Comparison of ENCODE assay signal across 25 cellular contexts in genomic region chr2:260507-261161, GRCh38. TPM values are rescaled to one million over a fixed set of nuclear protein-coding genes. Genes with fewer than 3 reads are reported as not detected.
DNase-seq lines count a peak whose midpoint lies in the region; ATAC-seq and TF ChIP-seq lines count a peak whose summit lies in the region.
"Had no signal": no experiment of that assay in that cellular context is flagged by ENCODE, and none has a peak within 500 bp of the region (broad histone marks: within the 10 kb centered on the region; RNA-seq: fewer than 3 reads in every experiment).

No MANE protein-coding gene starts in this region.

- H3K27ac ChIP-seq in endodermal cell (ENCODE audit: low read depth, low read length) (no peak overlapping the region), liver (ENCODE audit: low read depth in 1 of 2, low read length in 2 of 2) (peak overlapping the region; percentile 64 to 68), psoas muscle (no peak overlapping the region)
- H3K27ac ChIP-seq: A549, heart left ventricle, vagina had no signal

- CTCF ChIA-PET in activated CD4-positive, alpha-beta T cell treated with anti-CD3 and anti-CD28 coated beads, Interleukin-2, amount 10 ng/mL, durations not matched to agents 7 days and 5 days (lab: Charles Lee) = interaction anchor here (1.2 kb wide), 1 partner anchor 11 kb away, joined by 3 read pairs; no protein-coding TSS in a partner anchor

- H3K36me3 ChIP-seq in endodermal cell (ENCODE audit: control insufficient read depth, insufficient read depth, low read length) = no peaks in the 10 kb centered on the region
- no peaks in the 10 kb centered on the region for H3K36me3 ChIP-seq in liver (ENCODE audit: control insufficient read depth in 4 of 4, insufficient read depth in 3 of 4, low read depth in 1 of 4, low read length in 3 of 4)
- H3K36me3 ChIP-seq in psoas muscle (ENCODE audit: insufficient read depth in 1 of 2, low read depth in 1 of 2) = no peaks in the 10 kb centered on the region
- H3K36me3 ChIP-seq: heart left ventricle had no signal

- H3K27me3 ChIP-seq in endodermal cell (ENCODE audit: control insufficient read depth, insufficient read depth, low read length, poor library complexity, severe bottlenecking) = no peaks in the 10 kb centered on the region
- H3K27me3 ChIP-seq in liver (ENCODE audit: control insufficient read depth in 4 of 4, insufficient read depth in 4 of 4, low read length in 3 of 4) = no peaks in the 10 kb centered on the region
- H3K27me3 ChIP-seq in psoas muscle (ENCODE audit: insufficient read depth in 3 of 3, low read length in 2 of 3) = no peaks in the 10 kb centered on the region
- H3K27me3 ChIP-seq: heart left ventricle, vagina had no signal

- intact Hi-C loops in activated CD4-positive, alpha-beta T cell treated with anti-CD3 and anti-CD28 coated beads, Interleukin-2, amount 10 ng/mL, durations not matched to agents 24 days and 14 days (cut with micrococcal nuclease) = no loop called here
- intact Hi-C loops in psoas muscle (cut with DNase I) = loop anchor here in 1 of 2 donors (10.0 kb wide), 1 partner anchor 414 kb away; the partner anchor contains the start of gene TMEM18

- TF ChIP-seq CTCF in endodermal cell (conservative IDR thresholded peaks at IDR 0.05) (no peak), liver (IDR thresholded peaks at IDR 0.05; ENCODE audit: low read depth, low read length, missing input control) (no peak), psoas muscle (IDR thresholded peaks at IDR 0.05) (no peak)

- H3K4me1 ChIP-seq in endodermal cell (ENCODE audit: control insufficient read depth, insufficient read depth, low read length) (no peaks in the 10 kb centered on the region), liver (ENCODE audit: control insufficient read depth in 4 of 4, insufficient read depth in 4 of 4, low read length in 3 of 4) (peaks cover 8 to 18% (median 15%) of the 10 kb centered on the region in 4 donors), psoas muscle (peaks cover 9% of the 10 kb centered on the region)

- H3K4me1 Mint-ChIP-seq in activated CD4-positive, alpha-beta T cell treated with anti-CD3 and anti-CD28 coated beads, Interleukin-2, amount 10 ng/mL, durations not matched to agents 24 days and 14 days = peaks cover 11% of the 10 kb centered on the region
- peaks cover 2% of the 10 kb centered on the region for H3K4me1 Mint-ChIP-seq in activated CD4-positive, alpha-beta T cell treated with anti-CD3 and anti-CD28 coated beads, Interleukin-2, amount 10 ng/mL, durations not matched to agents 7 days and 5 days
- H3K4me1 Mint-ChIP-seq in endodermal cell = peaks cover 12% of the 10 kb centered on the region

- H3K9me3 ChIP-seq in endodermal cell (ENCODE audit: control insufficient read depth, low read length) (peaks cover 22% of the 10 kb centered on the region), liver (ENCODE audit: control insufficient read depth in 4 of 4, low read length in 3 of 4) (no peaks in the 10 kb centered on the region), psoas muscle (peaks cover 12% of the 10 kb centered on the region)
- H3K9me3 ChIP-seq: SK-N-SH, vagina had no signal

- peak; percentile 49 for DNase-seq in activated CD4-positive, alpha-beta T cell treated with anti-CD3 and anti-CD28 coated beads, Interleukin-2, amount 10 ng/mL, durations not matched to agents 24 days and 14 days
- no peak for DNase-seq in activated CD4-positive, alpha-beta T cell treated with anti-CD3 and anti-CD28 coated beads, Interleukin-2, amount 10 ng/mL, durations not matched to agents 7 days and 5 days
- no peak for DNase-seq in endodermal cell
- no peak for DNase-seq in psoas muscle
- DNase-seq in GM19240 (ENCODE audit: insufficient read length, low spot score) = no peak
- DNase-seq: activated T-cell treated with anti-CD3 and anti-CD28 coated beads, Interleukin-2, amount 50 U/mL, for 72 hours; effector memory CD8-positive, alpha-beta T cell; heart left ventricle; NCI-H1105; NCI-H2029 treated with DMSO at 0.1 percent for 48 hours; NK-92 treated with Interleukin-12 subunit alpha and Interleukin-12 subunit beta, amount 100 ng/mL, for 24 hours; right cardiac atrium; SK-N-SH; stimulated activated CD8-positive, alpha-beta memory T cell treated with anti-CD3 and anti-CD28 coated beads, Interleukin-4, amount 100 ng/mL, for 48 hours had no signal

- peak overlapping the region; percentile 39 for H3K4me3 ChIP-seq in endodermal cell (ENCODE audit: low read length)
- no peak overlapping the region for H3K4me3 ChIP-seq in liver (ENCODE audit: low read depth in 1 of 3, low read length in 3 of 3)
- no peak overlapping the region for H3K4me3 ChIP-seq in psoas muscle
- H3K4me3 ChIP-seq: A549, heart left ventricle, lung, vagina had no signal

- peak; percentile 49 to 52 for TF ChIP-seq RAD21 in liver (IDR thresholded peaks at IDR 0.05)

- H3K9ac ChIP-seq in endodermal cell (ENCODE audit: extremely low read depth, low read length, poor library complexity, severe bottlenecking) = no peak overlapping the region
- no peak overlapping the region for H3K9ac ChIP-seq in liver (ENCODE audit: low read depth in 1 of 2, low read length in 2 of 2)
- H3K9ac ChIP-seq: SK-N-SH had no signal

- ATAC-seq in HG03520 (IDR thresholded peaks at IDR 0.05; ENCODE audit: unreplicated experiment) (no peak), psoas muscle (no peak)
- ATAC-seq in activated CD4-positive, CD25-positive, alpha-beta regulatory T cell treated with anti-CD3 and anti-CD28 coated beads, Interleukin-2, amount 50 U/mL, for 24 hours = no peak
- ATAC-seq: A549; activated T-cell treated with anti-CD3 and anti-CD28 coated beads, Interleukin-2, amount 50 U/mL, for 72 hours; effector memory CD8-positive, alpha-beta T cell; heart left ventricle; right cardiac atrium had no signal

- POLR2A ChIA-PET in activated CD4-positive, alpha-beta T cell treated with anti-CD3 and anti-CD28 coated beads, Interleukin-2, amount 10 ng/mL, durations not matched to agents 7 days and 5 days (lab: Charles Lee) = no interaction called here

- no peak overlapping the region for H3K27ac Mint-ChIP-seq in activated CD4-positive, alpha-beta T cell treated with anti-CD3 and anti-CD28 coated beads, Interleukin-2, amount 10 ng/mL, durations not matched to agents 24 days and 14 days
- no peak overlapping the region for H3K27ac Mint-ChIP-seq in activated CD4-positive, alpha-beta T cell treated with anti-CD3 and anti-CD28 coated beads, Interleukin-2, amount 10 ng/mL, durations not matched to agents 7 days and 5 days
- H3K27ac Mint-ChIP-seq in endodermal cell = no peak overlapping the region
- H3K27ac Mint-ChIP-seq: activated naive CD4-positive, alpha-beta T cell treated with anti-CD3 and anti-CD28 coated beads, Interleukin-2, amount 50 U/mL, for 24 hours; activated T-cell treated with anti-CD3 and anti-CD28 coated beads, Interleukin-2, amount 50 U/mL, for 72 hours; effector memory CD8-positive, alpha-beta T cell; T-helper 2 cell treated with Interferon-gamma antibody and Interleukin-4, amounts not matched to agents 5 μg/mL and 100 μg/mL, for 36 hours had no signal

- peaks cover 23% of the 10 kb centered on the region for H3K36me3 Mint-ChIP-seq in activated CD4-positive, alpha-beta T cell treated with anti-CD3 and anti-CD28 coated beads, Interleukin-2, amount 10 ng/mL, durations not matched to agents 24 days and 14 days (ENCODE audit: low read depth)
- H3K36me3 Mint-ChIP-seq in activated CD4-positive, alpha-beta T cell treated with anti-CD3 and anti-CD28 coated beads, Interleukin-2, amount 10 ng/mL, durations not matched to agents 7 days and 5 days (ENCODE audit: low read depth) = peaks cover 4% of the 10 kb centered on the region
- H3K36me3 Mint-ChIP-seq in endodermal cell (ENCODE audit: low read depth) = peaks cover 30% of the 10 kb centered on the region

- H3K4me3 Mint-ChIP-seq in activated CD4-positive, alpha-beta T cell treated with anti-CD3 and anti-CD28 coated beads, Interleukin-2, amount 10 ng/mL, durations not matched to agents 24 days and 14 days = no peak overlapping the region
- H3K4me3 Mint-ChIP-seq in activated CD4-positive, alpha-beta T cell treated with anti-CD3 and anti-CD28 coated beads, Interleukin-2, amount 10 ng/mL, durations not matched to agents 7 days and 5 days = no peak overlapping the region
- no peak overlapping the region for H3K4me3 Mint-ChIP-seq in endodermal cell
- H3K4me3 Mint-ChIP-seq: activated naive CD4-positive, alpha-beta T cell treated with anti-CD3 and anti-CD28 coated beads, Interleukin-2, amount 50 U/mL, for 24 hours; activated T-cell treated with anti-CD3 and anti-CD28 coated beads, Interleukin-2, amount 50 U/mL, for 72 hours; effector memory CD8-positive, alpha-beta T cell; T-helper 2 cell treated with Interferon-gamma antibody and Interleukin-4, amounts not matched to agents 5 μg/mL and 100 μg/mL, for 36 hours had no signal

- no peaks in the 10 kb centered on the region for H3K27me3 Mint-ChIP-seq in activated CD4-positive, alpha-beta T cell treated with anti-CD3 and anti-CD28 coated beads, Interleukin-2, amount 10 ng/mL, durations not matched to agents 24 days and 14 days
- peaks cover 2% of the 10 kb centered on the region for H3K27me3 Mint-ChIP-seq in activated CD4-positive, alpha-beta T cell treated with anti-CD3 and anti-CD28 coated beads, Interleukin-2, amount 10 ng/mL, durations not matched to agents 7 days and 5 days
- H3K27me3 Mint-ChIP-seq in endodermal cell (ENCODE audit: insufficient read depth) = peaks cover 11% of the 10 kb centered on the region
- H3K27me3 Mint-ChIP-seq: activated naive CD4-positive, alpha-beta T cell treated with anti-CD3 and anti-CD28 coated beads, Interleukin-2, amount 50 U/mL, for 24 hours; effector memory CD8-positive, alpha-beta T cell had no signal

- WGBS in endodermal cell (ENCODE audit: insufficient coverage in 1 of 2, insufficient read length in 1 of 2), 2 experiments = 79 to 91% methylated on average over 4 to 6 of the region's 6 CpGs
- 24% methylated on average over 6 of the region's 6 CpGs for WGBS in liver
- WGBS in psoas muscle, 3 donors = 69 to 86% (median 71%) methylated on average over 6 of the region's 6 CpGs

- peaks cover 7% of the 10 kb centered on the region for H3K9me3 Mint-ChIP-seq in activated CD4-positive, alpha-beta T cell treated with anti-CD3 and anti-CD28 coated beads, Interleukin-2, amount 10 ng/mL, durations not matched to agents 24 days and 14 days
- peaks cover 12% of the 10 kb centered on the region for H3K9me3 Mint-ChIP-seq in activated CD4-positive, alpha-beta T cell treated with anti-CD3 and anti-CD28 coated beads, Interleukin-2, amount 10 ng/mL, durations not matched to agents 7 days and 5 days
- H3K9me3 Mint-ChIP-seq in endodermal cell = peaks cover 27% of the 10 kb centered on the region
- H3K9me3 Mint-ChIP-seq: effector memory CD8-positive, alpha-beta T cell had no signal

RNA-seq across cellular contexts. Expression of gene SH3YL1, which starts 3.2 kb away (rescaled TPM):
- 17.4 and 17.7 TPM in 2 replicates for total RNA-seq in activated CD4-positive, alpha-beta T cell treated with anti-CD3 and anti-CD28 coated beads, Interleukin-2, amount 10 ng/mL, durations not matched to agents 24 days and 14 days
- total RNA-seq in activated CD4-positive, alpha-beta T cell treated with anti-CD3 and anti-CD28 coated beads, Interleukin-2, amount 10 ng/mL, durations not matched to agents 7 days and 5 days = 10 to 100 TPM; 19.6 to 21.0 TPM
- 10 to 100 TPM; 33.6 to 39.0 TPM for total RNA-seq in endodermal cell
- polyA plus RNA-seq in endodermal cell (2013, experiment 1 of 2) = 39.0 TPM
- 30.5 TPM for polyA plus RNA-seq in endodermal cell (2013, experiment 2 of 2)
- 10 to 100 TPM; 17.2 to 19.2 TPM for total RNA-seq in liver
- polyA plus RNA-seq in liver = 10 to 100 TPM in 1 of 2 donors, 1 to 10 TPM in 1; 6.4 to 10.6 TPM
- total RNA-seq in psoas muscle = 10 to 100 TPM in 1 of 4 donors, 1 to 10 TPM in 3; 7.7 to 10.0 (median 8.9) TPM
- 1 to 10 TPM; 8.3 to 9.6 (median 9.2) TPM for polyA plus RNA-seq in psoas muscle

RNA-seq across cellular contexts. Expression of gene ACP1, which starts 4.1 kb away (rescaled TPM):
- 124 and 127 TPM in 2 replicates for total RNA-seq in activated CD4-positive, alpha-beta T cell treated with anti-CD3 and anti-CD28 coated beads, Interleukin-2, amount 10 ng/mL, durations not matched to agents 24 days and 14 days
- total RNA-seq in activated CD4-positive, alpha-beta T cell treated with anti-CD3 and anti-CD28 coated beads, Interleukin-2, amount 10 ng/mL, durations not matched to agents 7 days and 5 days = 10 to 100 TPM; 85.3 to 90.8 TPM
- total RNA-seq in endodermal cell (100 to 1,000 TPM; 111 to 144 TPM), liver (100 to 1,000 TPM in 1 of 2 donors, 10 to 100 TPM in 1; 59.9 to 115 TPM), psoas muscle (10 to 100 TPM; 55.8 to 73.6 (median 66.5) TPM)
- 171 TPM for polyA plus RNA-seq in endodermal cell (2013, experiment 1 of 2)
- 164 TPM for polyA plus RNA-seq in endodermal cell (2013, experiment 2 of 2)
- polyA plus RNA-seq in liver (10 to 100 TPM; 60.2 to 91.3 TPM), psoas muscle (100 to 1,000 TPM in 2 of 3 donors, 10 to 100 TPM in 1; 78.1 to 104 (median 100) TPM)

RNA-seq across cellular contexts. Expression of gene ALKAL2, which starts 27.3 kb away (rescaled TPM):
- 0.28 and 0.33 TPM in 2 replicates for total RNA-seq in activated CD4-positive, alpha-beta T cell treated with anti-CD3 and anti-CD28 coated beads, Interleukin-2, amount 10 ng/mL, durations not matched to agents 24 days and 14 days
- not detected for total RNA-seq in activated CD4-positive, alpha-beta T cell treated with anti-CD3 and anti-CD28 coated beads, Interleukin-2, amount 10 ng/mL, durations not matched to agents 7 days and 5 days
- under 1 TPM; 0.44 to 0.53 TPM for total RNA-seq in endodermal cell
- 4.5 TPM for polyA plus RNA-seq in endodermal cell (2013, experiment 1 of 2)
- polyA plus RNA-seq in endodermal cell (2013, experiment 2 of 2) = 5.1 TPM
- 1 to 10 TPM in 1 of 2 donors, not detected in 1; 1.6 TPM for total RNA-seq in liver
- 1 to 10 TPM; 1.9 to 3.1 TPM for polyA plus RNA-seq in liver
- total RNA-seq in psoas muscle = under 1 TPM in 1 of 4 donors, not detected in 3; 0.49 TPM
- polyA plus RNA-seq in psoas muscle = 1 to 10 TPM in 1 of 3 donors, under 1 TPM in 2; 0.26 to 1.1 (median 0.35) TPM
- total RNA-seq: activated CD8-positive, alpha-beta memory T cell treated with anti-CD3 and anti-CD28 coated beads for 36 hours; LHCN-M2; myocyte had no signal
- polyA plus RNA-seq: A549, SK-N-SH had no signal

Comparison
In these comparisons a context has a peak if more than half of its experiments do, and no peak if none do; other contexts are left out.
1. H3K27ac ChIP-seq: peak in liver (2 of 2); none in endodermal cell (single experiment) and psoas muscle (single experiment).